8 cellular contexts compared by ENCODE assay signal in the genomic region with DNA sequence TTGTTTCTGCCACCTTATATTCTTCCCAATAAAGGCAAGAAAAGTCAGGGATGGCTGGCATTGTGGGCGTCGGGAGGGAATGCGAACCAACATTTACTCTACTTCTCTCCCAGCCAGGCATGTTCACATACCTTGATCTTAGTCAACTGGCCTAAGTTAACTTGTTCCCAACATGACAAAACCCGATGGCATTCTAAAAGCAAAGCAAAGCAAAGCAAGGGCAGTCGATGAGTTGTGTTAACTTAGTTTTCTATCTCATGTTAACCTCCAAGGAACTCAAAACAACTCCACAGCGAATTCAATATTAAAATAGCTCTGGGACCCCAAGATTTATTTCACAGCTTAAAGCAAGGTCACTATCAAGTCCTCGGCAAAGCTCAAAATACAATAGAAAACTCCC. TPM values are rescaled to one million over a fixed set of nuclear protein-coding genes. Genes with fewer than 3 reads are reported as not detected.
DNase-seq lines count a peak whose midpoint lies in the region; ATAC-seq and TF ChIP-seq lines count a peak whose summit lies in the region.

No MANE protein-coding gene starts in this region.

- H3K79me2 ChIP-seq in OCI-LY7 (ENCODE audit: insufficient read depth, low read depth, low read length), result peaks cover 50% of the 10 kb centered on the region

- no peak for TF ChIP-seq CTCF in OCI-LY7 (conservative IDR thresholded peaks at IDR 0.05; ENCODE audit: low read length)
- TF ChIP-seq CTCF in endodermal cell (conservative IDR thresholded peaks at IDR 0.05), result no peak
- TF ChIP-seq CTCF in osteocyte (IDR thresholded peaks at IDR 0.05), result no peak

- H3K4me1 ChIP-seq in OCI-LY7 (ENCODE audit: insufficient read depth, low read length, poor library complexity, severe bottlenecking) (peaks cover 30% of the 10 kb centered on the region), endodermal cell (ENCODE audit: control insufficient read depth, insufficient read depth, low read length) (no peaks in the 10 kb centered on the region)

- H3K4me3 ChIP-seq in OCI-LY7 (ENCODE audit: low read depth, low read length, poor library complexity, severe bottlenecking) (peak overlapping the region; percentile 91), endodermal cell (ENCODE audit: low read length) (peak overlapping the region; percentile 87)

- H3K27me3 ChIP-seq in endodermal cell (ENCODE audit: control insufficient read depth, insufficient read depth, low read length, poor library complexity, severe bottlenecking), result no peaks in the 10 kb centered on the region

- intact Hi-C loops in OCI-LY7 (cut with micrococcal nuclease; ENCODE audit: unreplicated experiment), result loop anchor here (5.0 to 10.0 kb wide), 4 partner anchors 162 to 240 kb away; partner anchors contain the start of genes CREM and CUL2

- H4K20me1 ChIP-seq in OCI-LY7 (ENCODE audit: insufficient read depth, low read length), result peaks cover 25% of the 10 kb centered on the region; the same call in 1 of the 2 replicates

- H3K4me3 Mint-ChIP-seq in endodermal cell, result peak overlapping the region; percentile 84
- H3K4me3 Mint-ChIP-seq in osteocyte (ENCODE audit: unreplicated experiment), result peak overlapping the region; percentile 89

- no peak overlapping the region for H3K9ac ChIP-seq in endodermal cell (ENCODE audit: extremely low read depth, low read length, poor library complexity, severe bottlenecking)

- H3K36me3 ChIP-seq in OCI-LY7 (ENCODE audit: insufficient read depth, low read length) (peaks cover 22% of the 10 kb centered on the region), endodermal cell (ENCODE audit: control insufficient read depth, insufficient read depth, low read length) (peaks cover 15% of the 10 kb centered on the region)

- H3K4me1 Mint-ChIP-seq in endodermal cell, result peaks cover 31% of the 10 kb centered on the region
- peaks cover 51% of the 10 kb centered on the region for H3K4me1 Mint-ChIP-seq in osteocyte (ENCODE audit: unreplicated experiment)

- H3K9me3 ChIP-seq in OCI-LY7 (ENCODE audit: low read length), result no peaks in the 10 kb centered on the region
- no peaks in the 10 kb centered on the region for H3K9me3 ChIP-seq in endodermal cell (ENCODE audit: control insufficient read depth, low read length)

- CTCF ChIA-PET in OCI-LY7 (lab: Charles Lee; ENCODE audit: unreplicated experiment), result no interaction called here

- H3K9me3 Mint-ChIP-seq in endodermal cell (no peaks in the 10 kb centered on the region), osteocyte (ENCODE audit: unreplicated experiment) (no peaks in the 10 kb centered on the region)

- DNase-seq in Caki2 (ENCODE audit: low read depth) (peak; percentile 31), OCI-LY7 (ENCODE audit: low spot score) (no peak), endodermal cell (no peak), osteocyte (ENCODE audit: extremely low spot score, unreplicated experiment) (no peak), UCSD-AML1 (lab: John Stamatoyannopoulos, UW; ENCODE audit: unreplicated experiment) (no peak), DMS53 (lab: John Stamatoyannopoulos, UW) (no peak), NCI-H774 (lab: John Stamatoyannopoulos, UW) (no peak)

- no peak for ATAC-seq in GM21447 (IDR thresholded peaks at IDR 0.05; ENCODE audit: unreplicated experiment)

- BruUV-seq in OCI-LY7 (replicated peaks; lab: Mats Ljungman, UMichigan), result TSS peak; percentile 55

- no peak overlapping the region for H2AFZ ChIP-seq in OCI-LY7 (ENCODE audit: low read length)

- no peaks in the 10 kb centered on the region for H3K27me3 Mint-ChIP-seq in endodermal cell (ENCODE audit: insufficient read depth)
- H3K27me3 Mint-ChIP-seq in osteocyte (ENCODE audit: unreplicated experiment), result no peaks in the 10 kb centered on the region

- H3K27ac Mint-ChIP-seq in endodermal cell, result peak overlapping the region; percentile 76
- peak overlapping the region; percentile 83 for H3K27ac Mint-ChIP-seq in osteocyte (ENCODE audit: unreplicated experiment)

- no peaks in the 10 kb centered on the region for H3K9me2 ChIP-seq in OCI-LY7 (ENCODE audit: insufficient read depth, low read length)

- in situ Hi-C loops in Caki2 (cut with HindIII; ENCODE audit: low pct_unique_long_range_greater_than_20kb, low sequenced_read_pairs), result no loop called here

- POLR2A ChIA-PET in OCI-LY7 (lab: Charles Lee), result interaction anchor here (0.6 to 1.1 kb wide), 3 partner anchors 15 to 279 kb away, joined by 3 to 7 read pairs (median 4); no protein-coding TSS in a partner anchor

- WGBS in endodermal cell (ENCODE audit: insufficient coverage in 1 of 2, insufficient read length in 1 of 2), 2 experiments, result 85 to 91% methylated on average over 6 to 7 of the region's 7 CpGs

- H3K36me3 Mint-ChIP-seq in endodermal cell (ENCODE audit: low read depth) (peaks cover 16% of the 10 kb centered on the region), osteocyte (ENCODE audit: unreplicated experiment) (peaks cover 8% of the 10 kb centered on the region)

- no peak overlapping the region for H3K27ac ChIP-seq in OCI-LY7 (ENCODE audit: low read depth, low read length, poor library complexity, severe bottlenecking)
- H3K27ac ChIP-seq in endodermal cell (ENCODE audit: low read depth, low read length), result no peak overlapping the region

- peak overlapping the region; percentile 90 for H3K4me2 ChIP-seq in OCI-LY7 (ENCODE audit: low read length)

RNA-seq across cellular contexts. Expression of gene CCNY, which starts 1.2 kb away (rescaled TPM):
- total RNA-seq in Caki2 (2014; rRNA removed; shearing (Covaris generic); ENCODE audit: low replicate concordance), result 42.1 and 47.8 TPM in 2 replicates
- 37.0 and 40.6 TPM in 2 replicates for total RNA-seq in OCI-LY7 (2014; rRNA removed; shearing (Covaris generic))
- total RNA-seq in OCI-LY7 (2022) (55.8 and 63.0 TPM in 2 replicates), endodermal cell (10 to 100 TPM; 60.5 to 65.9 TPM), osteocyte (72.0 and 76.4 TPM in 2 replicates)
- polyA plus RNA-seq in endodermal cell (2013, experiment 1 of 2), result 47.6 TPM
- polyA plus RNA-seq in endodermal cell (2013, experiment 2 of 2), result 44.6 TPM
